Comparison of ENCODE assay signal across 10 cellular contexts in genomic region chr17:76525513-76525833, GRCh38. TPM values are rescaled to one million over a fixed set of nuclear protein-coding genes. Genes with fewer than 3 reads are reported as not detected.
"Had no signal": no experiment of that assay in that cellular context is flagged by ENCODE, and none has a peak within 500 bp of the region (broad histone marks: within the 10 kb centered on the region; RNA-seq: fewer than 3 reads in every experiment).

No MANE protein-coding gene starts in this region.

RNA-seq across cellular contexts. Expression of gene CYGB, which starts 12.0 kb away (rescaled TPM):
- total RNA-seq: activated CD4-positive, alpha-beta T cell treated with anti-CD3 and anti-CD28 coated beads, Interleukin-2, amount 10 ng/mL, durations not matched to agents 24 days and 14 days; activated CD8-positive, alpha-beta memory T cell treated with anti-CD3 and anti-CD28 coated beads, Interleukin-2, amount 10 ng/mL, durations not matched to agents 7 days and 5 days; activated T-helper 1 cell treated with anti-CD3 and anti-CD28 coated beads, Interleukin-12 subunit alpha, Interleukin-12 subunit beta, Interleukin-2, Interleukin-4 antibody, amounts not matched to agents 30 ng/mL and 10 ng/mL and 1 ng/mL, durations not matched to agents 14 hours and 24 hours and 36 hours; SJCRH30 had no signal

RNA-seq across cellular contexts. Expression of gene PRCD, which starts 14.4 kb away (rescaled TPM):
- total RNA-seq: activated CD4-positive, alpha-beta T cell treated with anti-CD3 and anti-CD28 coated beads, Interleukin-2, amount 10 ng/mL, durations not matched to agents 24 days and 14 days; activated CD8-positive, alpha-beta memory T cell treated with anti-CD3 and anti-CD28 coated beads, Interleukin-2, amount 10 ng/mL, durations not matched to agents 7 days and 5 days; activated T-helper 1 cell treated with anti-CD3 and anti-CD28 coated beads, Interleukin-12 subunit alpha, Interleukin-12 subunit beta, Interleukin-2, Interleukin-4 antibody, amounts not matched to agents 30 ng/mL and 10 ng/mL and 1 ng/mL, durations not matched to agents 14 hours and 24 hours and 36 hours; bronchial epithelial cell; T-helper 1 cell treated with Interleukin-12 subunit alpha and Interleukin-12 subunit beta and Interleukin-4 antibody, amounts not matched to agents 30 ng/mL and 1 ng/mL, for 36 hours had no signal
- polyA plus RNA-seq: aorta had no signal

RNA-seq across cellular contexts. Expression of gene AANAT, which starts 58.1 kb away (rescaled TPM):
- total RNA-seq: activated CD4-positive, alpha-beta T cell treated with anti-CD3 and anti-CD28 coated beads, Interleukin-2, amount 10 ng/mL, durations not matched to agents 24 days and 14 days; activated CD8-positive, alpha-beta memory T cell treated with anti-CD3 and anti-CD28 coated beads, Interleukin-2, amount 10 ng/mL, durations not matched to agents 7 days and 5 days; activated T-helper 1 cell treated with anti-CD3 and anti-CD28 coated beads, Interleukin-12 subunit alpha, Interleukin-12 subunit beta, Interleukin-2, Interleukin-4 antibody, amounts not matched to agents 30 ng/mL and 10 ng/mL and 1 ng/mL, durations not matched to agents 14 hours and 24 hours and 36 hours; aorta; bronchial epithelial cell; OCI-LY7; Right ventricle myocardium superior; RPMI7951; T-helper 1 cell treated with Interleukin-12 subunit alpha and Interleukin-12 subunit beta and Interleukin-4 antibody, amounts not matched to agents 30 ng/mL and 1 ng/mL, for 36 hours had no signal
- polyA plus RNA-seq: aorta had no signal
